Comparison of ENCODE assay signal across 8 cellular contexts in the genomic region with DNA sequence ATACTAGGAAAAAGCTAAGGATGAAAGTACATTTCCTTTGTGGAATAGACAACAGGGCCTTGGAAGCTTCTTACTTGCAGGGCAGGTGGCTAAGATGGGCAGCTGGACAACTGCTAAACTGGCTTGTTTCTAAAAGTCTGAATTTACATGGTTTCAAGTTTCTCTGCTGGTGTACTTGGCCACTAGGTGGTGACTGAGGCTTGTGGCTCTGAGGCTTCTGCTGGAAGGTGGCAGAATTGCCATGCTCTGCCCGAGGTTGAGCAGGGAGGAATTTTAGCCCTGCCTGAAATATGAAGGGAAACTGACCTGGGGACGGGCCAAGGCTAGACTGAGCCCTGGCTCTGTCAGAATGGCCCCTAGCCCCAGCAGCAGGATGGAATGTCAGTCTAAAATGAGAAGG. TPM values are rescaled to one million over a fixed set of nuclear protein-coding genes. Genes with fewer than 3 reads are reported as not detected.
DNase-seq lines count a peak whose midpoint lies in the region; ATAC-seq, FAIRE-seq and TF ChIP-seq lines count a peak whose summit lies in the region.
"Not testable (repeated sequence)": the region's sequence is repeated elsewhere in the genome, so short reads cannot be mapped to it uniquely, and the experiment has no call there.

No MANE protein-coding gene starts in this region.

- peak; percentile 63 for FAIRE-seq in GM12892 (lab: Jason Lieb, UNC)

- intact Hi-C loops in Right ventricle myocardium superior (cut with DNase I): not testable (repeated sequence)

- not testable (repeated sequence) for H3K9ac ChIP-seq in parathyroid adenoma

- DNase-seq in GM12892 (ENCODE audit: insufficient read length): not testable (repeated sequence)
- DNase-seq in NCI-H2029 (lab: John Stamatoyannopoulos, UW) (peak; percentile 43), T-cell (peak in 32 of 34 experiments; percentile 8 to 60 (median 45)), Right ventricle myocardium superior (peak; percentile 56), type B pancreatic cell (ENCODE audit: extremely low spot score, unreplicated experiment) (peak; percentile 76)
- DNase-seq in activated naive CD8-positive, alpha-beta T cell treated with anti-CD3 and anti-CD28 coated beads, Interleukin-2, amount 50 U/mL, for 24 hours: peak; percentile 58

- not testable (repeated sequence) for H3K27me3 Mint-ChIP-seq in T-cell; activated naive CD8-positive, alpha-beta T cell treated with anti-CD3 and anti-CD28 coated beads, Interleukin-2, amount 50 U/mL, for 24 hours; type B pancreatic cell

- not testable (repeated sequence) for H3K79me2 ChIP-seq in parathyroid adenoma

- not testable (repeated sequence) for H3K9me3 ChIP-seq in parathyroid adenoma (ENCODE audit: control insufficient read depth, low read length)

- peak; percentile 77 for ATAC-seq in HG02981 (IDR thresholded peaks at IDR 0.05; ENCODE audit: unreplicated experiment)
- ATAC-seq in T-cell (replicated peaks in 1 of 4): peak; percentile 61 to 79 (median 70)
- ATAC-seq in activated naive CD8-positive, alpha-beta T cell treated with anti-CD3 and anti-CD28 coated beads, Interleukin-2, amount 50 U/mL, for 24 hours: peak; percentile 65
- ATAC-seq in Right ventricle myocardium superior (ENCODE audit: poor library complexity): peak; percentile 72

- H3K27me3 ChIP-seq in parathyroid adenoma (ENCODE audit: control insufficient read depth, insufficient read depth, low read length): not testable (repeated sequence)

- not testable (repeated sequence) for H3K4me2 ChIP-seq in parathyroid adenoma (ENCODE audit: low read length)

- H2AFZ ChIP-seq in parathyroid adenoma: not testable (repeated sequence)

- H3K4me1 ChIP-seq in parathyroid adenoma: not testable (repeated sequence)

- H3K36me3 ChIP-seq in parathyroid adenoma (ENCODE audit: control insufficient read depth, insufficient read depth, low read length): not testable (repeated sequence)

- not testable (repeated sequence) for H3K36me3 Mint-ChIP-seq in T-cell; activated naive CD8-positive, alpha-beta T cell treated with anti-CD3 and anti-CD28 coated beads, Interleukin-2, amount 50 U/mL, for 24 hours (ENCODE audit: low read depth); type B pancreatic cell

- TF ChIP-seq CTCF in parathyroid adenoma (IDR thresholded peaks at IDR 0.05) (peak; percentile 82), type B pancreatic cell (conservative IDR thresholded peaks at IDR 0.05) (peak; percentile 80)

- not testable (repeated sequence) for H3K4me3 ChIP-seq in parathyroid adenoma (ENCODE audit: low read depth, low read length)

- not testable (repeated sequence) for H3K4me3 Mint-ChIP-seq in T-cell; activated naive CD8-positive, alpha-beta T cell treated with anti-CD3 and anti-CD28 coated beads, Interleukin-2, amount 50 U/mL, for 24 hours; type B pancreatic cell

- not testable (repeated sequence) for TF ChIP-seq POLR2A in GM12892 (IDR thresholded peaks at IDR 0.05; ENCODE audit: low read depth, low read length)

- not testable (repeated sequence) for H3K4me1 Mint-ChIP-seq in T-cell; activated naive CD8-positive, alpha-beta T cell treated with anti-CD3 and anti-CD28 coated beads, Interleukin-2, amount 50 U/mL, for 24 hours; type B pancreatic cell (ENCODE audit: unreplicated experiment)

- CTCF ChIA-PET in T-cell (lab: Charles Lee): interaction anchor here in 1 of 2 donors (0.6 kb wide), 2 partner anchors 559 to 939 kb away, joined by 3 to 6 read pairs; no protein-coding TSS in a partner anchor

- H3K27ac Mint-ChIP-seq in T-cell; activated naive CD8-positive, alpha-beta T cell treated with anti-CD3 and anti-CD28 coated beads, Interleukin-2, amount 50 U/mL, for 24 hours: not testable (repeated sequence)
- peak overlapping the region; percentile 45 for H3K27ac Mint-ChIP-seq in type B pancreatic cell

- H3K27ac ChIP-seq in parathyroid adenoma: not testable (repeated sequence)

- H3K9me3 Mint-ChIP-seq in T-cell; activated naive CD8-positive, alpha-beta T cell treated with anti-CD3 and anti-CD28 coated beads, Interleukin-2, amount 50 U/mL, for 24 hours; type B pancreatic cell: not testable (repeated sequence)

- POLR2A ChIA-PET in T-cell (lab: Charles Lee): not testable (repeated sequence)

RNA-seq across cellular contexts. Expression of gene ZP3, which starts 13.1 kb away (rescaled TPM):
- polyA plus RNA-seq in GM12892 (2012; ENCODE audit: missing spikeins): 7.6 TPM
- total RNA-seq in T-cell (1 to 10 TPM; 1.7 to 7.0 (median 5.9) TPM), Right ventricle myocardium superior (not detected), type B pancreatic cell (ENCODE audit: low replicate concordance) (not detected in 2 replicates)

RNA-seq across cellular contexts. Expression of gene DTX2, which starts 23.6 kb away (rescaled TPM):
- polyA plus RNA-seq in GM12892 (2012; ENCODE audit: missing spikeins): 6.8 TPM
- 10 to 100 TPM; 29.0 to 56.6 (median 42.3) TPM for total RNA-seq in T-cell
- 5.5 TPM for total RNA-seq in Right ventricle myocardium superior
- total RNA-seq in type B pancreatic cell (ENCODE audit: low replicate concordance): 30.1 and 30.6 TPM in 2 replicates

RNA-seq across cellular contexts. Expression of gene SSC4D, which starts 28.4 kb away (rescaled TPM):
- 0.30 TPM for polyA plus RNA-seq in GM12892 (2012; ENCODE audit: missing spikeins)
- total RNA-seq in T-cell: under 1 TPM in 3 of 5 donors, not detected in 2; 0.20 to 0.76 (median 0.28) TPM
- total RNA-seq in Right ventricle myocardium superior: 0.97 TPM
- 1.7 and 4.9 TPM in 2 replicates for total RNA-seq in type B pancreatic cell (ENCODE audit: low replicate concordance)
